ENCODE assay signal across 8 cellular contexts in the genomic region with DNA sequence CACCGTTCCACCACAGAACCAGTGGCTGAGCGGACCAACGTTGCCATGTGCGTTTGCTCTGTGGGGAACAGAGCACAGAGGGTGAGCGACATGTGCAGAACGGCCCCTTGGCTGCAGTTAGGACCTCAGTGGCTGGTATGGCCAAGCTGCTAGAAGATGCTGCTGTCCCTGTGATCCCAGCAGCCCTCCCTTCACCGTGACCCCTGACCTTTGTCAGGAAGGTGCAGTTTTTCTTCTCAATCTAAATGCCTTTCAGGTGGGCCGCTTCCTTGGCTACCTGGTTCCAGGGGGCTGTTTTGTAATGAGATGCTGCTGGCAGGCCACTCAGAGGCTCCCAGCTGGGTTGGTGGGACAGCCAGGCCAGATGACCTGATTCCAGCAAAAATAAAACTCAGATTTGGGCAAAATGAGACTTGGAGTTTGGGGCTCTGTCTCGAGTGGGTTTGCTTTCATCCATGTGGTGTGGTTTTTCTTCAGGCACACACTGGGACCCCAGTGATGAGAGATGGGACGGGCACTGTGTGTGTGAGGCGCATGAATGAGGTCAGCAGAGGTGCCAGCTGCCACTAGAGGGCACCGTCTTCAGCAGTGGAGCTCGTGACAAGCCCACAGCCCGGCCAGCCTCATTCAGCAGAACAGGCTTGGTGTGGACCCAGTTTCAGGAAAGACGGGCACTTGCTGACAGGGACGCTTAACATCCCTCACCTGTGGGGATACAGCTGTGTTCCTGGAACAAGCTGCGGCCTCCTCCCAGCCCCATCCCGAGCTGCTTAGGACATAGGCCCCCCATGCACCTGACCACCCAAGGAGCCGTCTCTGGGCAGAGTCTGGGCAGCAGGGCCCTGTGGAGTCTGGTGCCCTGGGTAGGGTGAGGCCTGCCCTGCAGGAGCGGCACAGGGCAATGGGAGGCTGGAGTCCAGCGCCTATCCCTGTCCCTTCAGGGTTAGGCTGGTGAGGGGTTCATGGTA. TPM values are rescaled to one million over a fixed set of nuclear protein-coding genes. Genes with fewer than 3 reads are reported as not detected.
DNase-seq lines count a peak whose midpoint lies in the region; ATAC-seq and TF ChIP-seq lines count a peak whose summit lies in the region.

No MANE protein-coding gene starts in this region.

- ATAC-seq in GM21423 (IDR thresholded peaks at IDR 0.05; ENCODE audit: unreplicated experiment), result no peak
- no peak for ATAC-seq in HG03139 (IDR thresholded peaks at IDR 0.05; ENCODE audit: unreplicated experiment)

- no peaks in the 10 kb centered on the region for H3K27me3 ChIP-seq in liver (ENCODE audit: control insufficient read depth in 4 of 4, insufficient read depth in 4 of 4, low read length in 3 of 4)

- WGBS in liver, result 73% methylated on average over 21 of the region's 21 CpGs

- H3K4me3 ChIP-seq in WI38 (ENCODE audit: low read depth, low read length) (no peak overlapping the region), liver (ENCODE audit: low read depth in 1 of 3, low read length in 3 of 3) (no peak overlapping the region)

- DNase-seq in ELR (ENCODE audit: low read depth) (peak; percentile 64), cerebellar cortex (ENCODE audit: low spot score) (peak; percentile 62)
- DNase-seq in stimulated activated CD8-positive, alpha-beta memory T cell treated with anti-CD3 and anti-CD28 coated beads, Interleukin-12 subunit alpha, Interleukin-12 subunit beta, amount 100 ng/mL, for 1 hour (ENCODE audit: low read depth), result peak; percentile 28

- no peak overlapping the region for H3K9ac ChIP-seq in liver (ENCODE audit: low read depth in 1 of 2, low read length in 2 of 2)

- peaks cover 2 to 26% (median 18%) of the 10 kb centered on the region in 4 donors for H3K4me1 ChIP-seq in liver (ENCODE audit: control insufficient read depth in 4 of 4, insufficient read depth in 4 of 4, low read length in 3 of 4)

- peak; percentile 93 for TF ChIP-seq CTCF in LNCAP (IDR thresholded peaks at IDR 0.05)
- TF ChIP-seq CTCF in WI38 (IDR thresholded peaks at IDR 0.05; ENCODE audit: low read depth, low read length), result peak; percentile 63
- peak; percentile 62 for TF ChIP-seq CTCF in liver (IDR thresholded peaks at IDR 0.05; ENCODE audit: low read depth, low read length, missing input control)

- TF ChIP-seq RAD21 in liver (IDR thresholded peaks at IDR 0.05), result peak; percentile 21 to 58

- no peaks in the 10 kb centered on the region for H3K9me3 ChIP-seq in liver (ENCODE audit: control insufficient read depth in 4 of 4, low read length in 3 of 4)

- no peak overlapping the region for H3K27ac ChIP-seq in liver (ENCODE audit: low read depth in 1 of 2, low read length in 2 of 2)

- peaks cover 3 to 23% (median 9%) of the 10 kb centered on the region in 4 donors for H3K36me3 ChIP-seq in liver (ENCODE audit: control insufficient read depth in 4 of 4, insufficient read depth in 3 of 4, low read depth in 1 of 4, low read length in 3 of 4)

TF ChIP-seq in liver, 16 proteins besides CTCF, POLR2A, EP300 and RAD21:
- TF ChIP-seq FOXA1 (IDR thresholded peaks at IDR 0.05), result no peak
- TF ChIP-seq, protein P1, sequence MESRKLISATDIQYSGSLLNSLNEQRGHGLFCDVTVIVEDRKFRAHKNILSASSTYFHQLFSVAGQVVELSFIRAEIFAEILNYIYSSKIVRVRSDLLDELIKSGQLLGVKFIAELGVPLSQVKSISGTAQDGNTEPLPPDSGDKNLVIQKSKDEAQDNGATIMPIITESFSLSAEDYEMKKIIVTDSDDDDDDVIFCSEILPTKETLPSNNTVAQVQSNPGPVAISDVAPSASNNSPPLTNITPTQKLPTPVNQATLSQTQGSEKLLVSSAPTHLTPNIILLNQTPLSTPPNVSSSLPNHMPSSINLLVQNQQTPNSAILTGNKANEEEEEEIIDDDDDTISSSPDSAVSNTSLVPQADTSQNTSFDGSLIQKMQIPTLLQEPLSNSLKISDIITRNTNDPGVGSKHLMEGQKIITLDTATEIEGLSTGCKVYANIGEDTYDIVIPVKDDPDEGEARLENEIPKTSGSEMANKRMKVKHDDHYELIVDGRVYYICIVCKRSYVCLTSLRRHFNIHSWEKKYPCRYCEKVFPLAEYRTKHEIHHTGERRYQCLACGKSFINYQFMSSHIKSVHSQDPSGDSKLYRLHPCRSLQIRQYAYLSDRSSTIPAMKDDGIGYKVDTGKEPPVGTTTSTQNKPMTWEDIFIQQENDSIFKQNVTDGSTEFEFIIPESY (IDR thresholded peaks at IDR 0.05), result no peak
- no peak for TF ChIP-seq TAF1 (conservative IDR thresholded peaks at IDR 0.05)
- TF ChIP-seq YY1 (IDR thresholded peaks at IDR 0.05), result no peak
- no peak for TF ChIP-seq GABPA (IDR thresholded peaks at IDR 0.05 in 1 of 2, conservative IDR thresholded peaks at IDR 0.05 in 1 of 2)
- no peak for TF ChIP-seq SP1 (IDR thresholded peaks at IDR 0.05)
- no peak for TF ChIP-seq HNF4G (IDR thresholded peaks at IDR 0.05)
- TF ChIP-seq, protein P2, sequence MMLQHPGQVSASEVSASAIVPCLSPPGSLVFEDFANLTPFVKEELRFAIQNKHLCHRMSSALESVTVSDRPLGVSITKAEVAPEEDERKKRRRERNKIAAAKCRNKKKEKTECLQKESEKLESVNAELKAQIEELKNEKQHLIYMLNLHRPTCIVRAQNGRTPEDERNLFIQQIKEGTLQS (IDR thresholded peaks at IDR 0.05), result no peak

RNA-seq across cellular contexts. Expression of a gene that starts 4.1 kb away (rescaled TPM):
- 10 to 100 TPM; 10.9 to 13.1 TPM for total RNA-seq in liver
- polyA plus RNA-seq in liver, result 10 to 100 TPM; 49.9 to 71.8 TPM

RNA-seq across cellular contexts. Expression of a gene that starts 16.7 kb away (rescaled TPM):
- not detected for total RNA-seq in liver
- polyA plus RNA-seq in liver, result not detected

RNA-seq across cellular contexts. Expression of a gene that starts 25.0 kb away (rescaled TPM):
- 1 to 10 TPM; 4.6 to 9.5 TPM for total RNA-seq in liver
- 1 to 10 TPM; 1.5 to 3.7 TPM for polyA plus RNA-seq in liver

RNA-seq across cellular contexts. Expression of a gene that starts 41.4 kb away (rescaled TPM):
- not detected for total RNA-seq in liver
- polyA plus RNA-seq in liver, result not detected

RNA-seq across cellular contexts. Expression of a gene that starts 57.0 kb away (rescaled TPM):
- total RNA-seq in liver, result not detected
- polyA plus RNA-seq in liver, result not detected
